20 cellular contexts compared by ENCODE assay signal in the genomic region with DNA sequence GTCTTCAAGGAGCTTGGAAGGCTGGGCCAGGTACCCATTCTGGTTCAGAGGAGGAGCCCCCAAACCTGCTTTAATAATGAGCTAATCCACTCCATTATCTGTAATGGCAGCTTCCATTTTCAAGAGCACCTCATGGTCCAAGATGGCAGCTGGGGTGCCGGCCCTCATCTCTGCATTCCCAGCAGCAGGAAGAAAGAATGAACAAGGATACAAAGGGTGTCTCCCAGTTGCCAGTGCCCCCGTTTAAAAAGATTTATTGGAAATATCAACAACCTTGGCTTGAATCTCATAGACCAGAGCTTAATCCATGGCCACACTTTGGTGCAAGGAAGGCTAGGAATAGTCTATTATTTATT. TPM values are rescaled to one million over a fixed set of nuclear protein-coding genes. Genes with fewer than 3 reads are reported as not detected.
DNase-seq lines count a peak whose midpoint lies in the region; ATAC-seq and TF ChIP-seq lines count a peak whose summit lies in the region.
"Had no signal": no experiment of that assay in that cellular context is flagged by ENCODE, and none has a peak within 500 bp of the region (broad histone marks: within the 10 kb centered on the region; RNA-seq: fewer than 3 reads in every experiment).

No MANE protein-coding gene starts in this region.

- H3K79me2 ChIP-seq in OCI-LY3 (ENCODE audit: low read length) = peaks cover 47% of the 10 kb centered on the region

- H3K36me3 ChIP-seq in OCI-LY3 (replicated peaks; ENCODE audit: low read depth, low read length) = peaks cover 64% of the 10 kb centered on the region
- H3K36me3 ChIP-seq: breast epithelium, MG63 had no signal

- H3K4me1 Mint-ChIP-seq in activated CD4-positive, alpha-beta memory T cell treated with anti-CD3 and anti-CD28 coated beads, Interleukin-2, amount 10 ng/mL, durations not matched to agents 7 days and 5 days = peaks cover 32% of the 10 kb centered on the region
- H3K4me1 Mint-ChIP-seq in activated CD4-positive, alpha-beta memory T cell treated with anti-CD3 and anti-CD28 coated beads for 36 hours (ENCODE audit: low read depth) = peaks cover 14% of the 10 kb centered on the region
- peaks cover 20% of the 10 kb centered on the region for H3K4me1 Mint-ChIP-seq in stimulated activated effector memory CD8-positive, alpha-beta T cell treated with anti-CD3 and anti-CD28 coated beads, Interleukin-12 subunit alpha, Interleukin-12 subunit beta, amount 100 ng/mL, for 72 hours

- peaks cover 3% of the 10 kb centered on the region; the same call in 1 of the 2 replicates for H4K20me1 ChIP-seq in OCI-LY3 (ENCODE audit: insufficient read depth, low read length)

- intact Hi-C loops in activated CD4-positive, alpha-beta memory T cell treated with anti-CD3 and anti-CD28 coated beads for 36 hours (cut with micrococcal nuclease) = no loop called here
- intact Hi-C loops in sciatic nerve (cut with DNase I) = no loop called here

- H3K27ac ChIP-seq in OCI-LY3 (ENCODE audit: low read length) = peak overlapping the region; percentile 96
- peak overlapping the region; percentile 14 for H3K27ac ChIP-seq in cingulate gyrus (ENCODE audit: low read depth, low read length)
- H3K27ac ChIP-seq: breast epithelium, C4-2B, testis, VCaP had no signal

- no peak overlapping the region for H3K4me2 ChIP-seq in OCI-LY3 (ENCODE audit: low read length)

- POLR2A ChIA-PET in activated CD4-positive, alpha-beta memory T cell treated with anti-CD3 and anti-CD28 coated beads, Interleukin-2, amount 10 ng/mL, durations not matched to agents 7 days and 5 days (lab: Charles Lee) = interaction anchor here (0.8 to 2.2 kb wide), 5 partner anchors 8 to 24 kb away, joined by 3 to 7 read pairs (median 3); a partner anchor contains a TSS
- POLR2A ChIA-PET in activated CD4-positive, alpha-beta memory T cell treated with anti-CD3 and anti-CD28 coated beads for 36 hours (lab: Charles Lee) = no interaction called here

- TF ChIP-seq CTCF in OCI-LY3 (IDR thresholded peaks at IDR 0.05; ENCODE audit: low read depth, low read length) = no peak

- no peaks in the 10 kb centered on the region for H3K9me3 ChIP-seq in OCI-LY3 (ENCODE audit: insufficient read depth, low read length)
- H3K9me3 ChIP-seq: breast epithelium, MG63, testis had no signal

- H3K27me3 ChIP-seq in OCI-LY3 (ENCODE audit: low read depth, low read length) = no peaks in the 10 kb centered on the region
- H3K27me3 ChIP-seq: breast epithelium, MG63, testis had no signal

- no peak for DNase-seq in activated CD4-positive, alpha-beta memory T cell treated with anti-CD3 and anti-CD28 coated beads, Interleukin-2, amount 10 ng/mL, durations not matched to agents 7 days and 5 days
- DNase-seq in activated CD4-positive, alpha-beta memory T cell treated with anti-CD3 and anti-CD28 coated beads for 36 hours = no peak
- DNase-seq in stimulated activated effector memory CD8-positive, alpha-beta T cell treated with anti-CD3 and anti-CD28 coated beads, Interleukin-12 subunit alpha, Interleukin-12 subunit beta, amount 100 ng/mL, for 72 hours (ENCODE audit: low spot score in 2 of 2) = no peak
- DNase-seq in sciatic nerve (ENCODE audit: low spot score) = no peak
- DNase-seq: activated effector memory CD4-positive, alpha-beta T cell treated with Interleukin-2 at 50 U/mL for 16 hours; dermis blood vessel endothelial cell; MG63; NCI-H1436 treated with DMSO at 0.1 percent for 48 hours; NCI-H69; occipital lobe; stimulated activated CD4-positive, alpha-beta T cell treated with anti-CD3 and anti-CD28 coated beads, Interleukin-12 subunit alpha, Interleukin-12 subunit beta, amount 100 ng/mL, for 4 hours; testis had no signal

- CTCF ChIA-PET in activated CD4-positive, alpha-beta memory T cell treated with anti-CD3 and anti-CD28 coated beads, Interleukin-2, amount 10 ng/mL, durations not matched to agents 7 days and 5 days (lab: Charles Lee) = interaction anchor here (1.1 to 4.6 kb wide), 2 partner anchors 11 to 183 kb away, joined by 4 to 27 read pairs; no protein-coding TSS in a partner anchor
- CTCF ChIA-PET in activated CD4-positive, alpha-beta memory T cell treated with anti-CD3 and anti-CD28 coated beads for 36 hours (lab: Charles Lee) = interaction anchor here (2.1 to 5.1 kb wide), 2 partner anchors 12 to 183 kb away, joined by 11 to 32 read pairs; no protein-coding TSS in a partner anchor

- H3K36me3 Mint-ChIP-seq in activated CD4-positive, alpha-beta memory T cell treated with anti-CD3 and anti-CD28 coated beads, Interleukin-2, amount 10 ng/mL, durations not matched to agents 7 days and 5 days (ENCODE audit: low read depth) = peaks cover 16% of the 10 kb centered on the region
- no peaks in the 10 kb centered on the region for H3K36me3 Mint-ChIP-seq in activated CD4-positive, alpha-beta memory T cell treated with anti-CD3 and anti-CD28 coated beads for 36 hours
- peaks cover 24% of the 10 kb centered on the region for H3K36me3 Mint-ChIP-seq in stimulated activated effector memory CD8-positive, alpha-beta T cell treated with anti-CD3 and anti-CD28 coated beads, Interleukin-12 subunit alpha, Interleukin-12 subunit beta, amount 100 ng/mL, for 72 hours

- H3K9me3 Mint-ChIP-seq in activated CD4-positive, alpha-beta memory T cell treated with anti-CD3 and anti-CD28 coated beads, Interleukin-2, amount 10 ng/mL, durations not matched to agents 7 days and 5 days = no peaks in the 10 kb centered on the region
- H3K9me3 Mint-ChIP-seq in activated CD4-positive, alpha-beta memory T cell treated with anti-CD3 and anti-CD28 coated beads for 36 hours = no peaks in the 10 kb centered on the region
- no peaks in the 10 kb centered on the region for H3K9me3 Mint-ChIP-seq in stimulated activated effector memory CD8-positive, alpha-beta T cell treated with anti-CD3 and anti-CD28 coated beads, Interleukin-12 subunit alpha, Interleukin-12 subunit beta, amount 100 ng/mL, for 72 hours
- H3K9me3 Mint-ChIP-seq: T-cell had no signal

- no peak overlapping the region for H3K4me3 Mint-ChIP-seq in activated CD4-positive, alpha-beta memory T cell treated with anti-CD3 and anti-CD28 coated beads, Interleukin-2, amount 10 ng/mL, durations not matched to agents 7 days and 5 days
- H3K4me3 Mint-ChIP-seq in activated CD4-positive, alpha-beta memory T cell treated with anti-CD3 and anti-CD28 coated beads for 36 hours = no peak overlapping the region
- H3K4me3 Mint-ChIP-seq in stimulated activated effector memory CD8-positive, alpha-beta T cell treated with anti-CD3 and anti-CD28 coated beads, Interleukin-12 subunit alpha, Interleukin-12 subunit beta, amount 100 ng/mL, for 72 hours = peak overlapping the region; percentile 48

- no peaks in the 10 kb centered on the region for H3K27me3 Mint-ChIP-seq in activated CD4-positive, alpha-beta memory T cell treated with anti-CD3 and anti-CD28 coated beads, Interleukin-2, amount 10 ng/mL, durations not matched to agents 7 days and 5 days
- no peaks in the 10 kb centered on the region for H3K27me3 Mint-ChIP-seq in activated CD4-positive, alpha-beta memory T cell treated with anti-CD3 and anti-CD28 coated beads for 36 hours
- H3K27me3 Mint-ChIP-seq: T-cell had no signal

- no peak overlapping the region for H2AFZ ChIP-seq in OCI-LY3 (ENCODE audit: low read depth, low read length)

- peaks cover 53% of the 10 kb centered on the region for H3K4me1 ChIP-seq in OCI-LY3 (ENCODE audit: low read length)
- H3K4me1 ChIP-seq: breast epithelium, testis had no signal

- no peak overlapping the region for H3K4me3 ChIP-seq in OCI-LY3 (ENCODE audit: low read length)
- H3K4me3 ChIP-seq: breast epithelium, MG63, testis had no signal

- H3K27ac Mint-ChIP-seq in activated CD4-positive, alpha-beta memory T cell treated with anti-CD3 and anti-CD28 coated beads, Interleukin-2, amount 10 ng/mL, durations not matched to agents 7 days and 5 days = peak overlapping the region; percentile 74
- H3K27ac Mint-ChIP-seq in activated CD4-positive, alpha-beta memory T cell treated with anti-CD3 and anti-CD28 coated beads for 36 hours = no peak overlapping the region
- H3K27ac Mint-ChIP-seq in stimulated activated effector memory CD8-positive, alpha-beta T cell treated with anti-CD3 and anti-CD28 coated beads, Interleukin-12 subunit alpha, Interleukin-12 subunit beta, amount 100 ng/mL, for 72 hours = peak overlapping the region; percentile 86

- peak overlapping the region; percentile 73; the same call in 1 of the 2 replicates for H3K9ac ChIP-seq in OCI-LY3 (ENCODE audit: low read length)

- no peak for ATAC-seq in stimulated activated effector memory CD8-positive, alpha-beta T cell treated with anti-CD3 and anti-CD28 coated beads, Interleukin-12 subunit alpha, Interleukin-12 subunit beta, amount 100 ng/mL, for 72 hours
- ATAC-seq in HG03457 (IDR thresholded peaks at IDR 0.05; ENCODE audit: unreplicated experiment) = no peak
- no peak for ATAC-seq in sciatic nerve
- no peak for ATAC-seq in GM19452 (IDR thresholded peaks at IDR 0.05; ENCODE audit: unreplicated experiment)

RNA-seq across cellular contexts. Expression of a gene that starts 8.5 kb away (rescaled TPM):
- total RNA-seq in activated CD4-positive, alpha-beta memory T cell treated with anti-CD3 and anti-CD28 coated beads, Interleukin-2, amount 10 ng/mL, durations not matched to agents 7 days and 5 days = 10 to 100 TPM; 31.1 to 32.5 TPM
- total RNA-seq in activated CD4-positive, alpha-beta memory T cell treated with anti-CD3 and anti-CD28 coated beads for 36 hours = 1 to 10 TPM; 6.6 to 6.7 TPM
- 12.5 TPM for total RNA-seq in sciatic nerve

RNA-seq across cellular contexts. Expression of a gene that starts 35.9 kb away (rescaled TPM):
- 10 to 100 TPM; 52.5 to 55.9 TPM for total RNA-seq in activated CD4-positive, alpha-beta memory T cell treated with anti-CD3 and anti-CD28 coated beads, Interleukin-2, amount 10 ng/mL, durations not matched to agents 7 days and 5 days
- total RNA-seq in activated CD4-positive, alpha-beta memory T cell treated with anti-CD3 and anti-CD28 coated beads for 36 hours = 10 to 100 TPM; 80.8 to 81.1 TPM
- 17.1 TPM for total RNA-seq in sciatic nerve

RNA-seq across cellular contexts. Expression of a gene that starts 44.2 kb away (rescaled TPM):
- 100 to 1,000 TPM; 295 to 320 TPM for total RNA-seq in activated CD4-positive, alpha-beta memory T cell treated with anti-CD3 and anti-CD28 coated beads, Interleukin-2, amount 10 ng/mL, durations not matched to agents 7 days and 5 days
- 100 to 1,000 TPM; 400 to 410 TPM for total RNA-seq in activated CD4-positive, alpha-beta memory T cell treated with anti-CD3 and anti-CD28 coated beads for 36 hours
- total RNA-seq in sciatic nerve = 213 TPM
